26 cellular contexts compared by ENCODE assay signal in genomic region chr16:77037696-77038347, GRCh38.
"Had no signal": no experiment of that assay in that cellular context is flagged by ENCODE, and none has a peak within 500 bp of the region (broad histone marks: within the 10 kb centered on the region; RNA-seq: fewer than 3 reads in every experiment).

No MANE protein-coding gene starts in this region.

- H3K4me1 ChIP-seq: ascending aorta, body of pancreas had no signal

- H3K36me3 Mint-ChIP-seq: activated CD4-positive, alpha-beta memory T cell treated with anti-CD3 and anti-CD28 coated beads for 36 hours; activated naive CD4-positive, alpha-beta T cell treated with anti-CD3 and anti-CD28 coated beads, Interleukin-2, amount 50 U/mL, for 72 hours had no signal

- ATAC-seq: activated naive CD4-positive, alpha-beta T cell treated with anti-CD3 and anti-CD28 coated beads, Interleukin-2, amount 50 U/mL, for 72 hours; activated naive CD8-positive, alpha-beta T cell treated with anti-CD3 and anti-CD28 coated beads, Interleukin-2, amount 50 U/mL, for 24 hours; activated T-cell treated with anti-CD3 and anti-CD28 coated beads, Interleukin-2, amount 50 U/mL, for 4 hours; body of pancreas had no signal

- H3K9ac ChIP-seq: KMS-11 had no signal

- H3K36me3 ChIP-seq: ascending aorta had no signal

- H3K27ac ChIP-seq: ascending aorta, body of pancreas, KMS-11, VCaP had no signal

- H3K4me2 ChIP-seq: KMS-11 had no signal

- H3K4me3 Mint-ChIP-seq: activated CD4-positive, alpha-beta memory T cell treated with anti-CD3 and anti-CD28 coated beads for 36 hours; activated CD4-positive, alpha-beta T cell treated with anti-CD3 and anti-CD28 coated beads, Interleukin-2, amount 10 ng/mL, durations not matched to agents 7 days and 5 days; activated naive CD8-positive, alpha-beta T cell treated with anti-CD3 and anti-CD28 coated beads, Interleukin-2, amount 50 U/mL, for 24 hours; activated T-cell treated with anti-CD3 and anti-CD28 coated beads, Interleukin-2, amount 50 U/mL, for 4 hours had no signal

- H3K4me1 Mint-ChIP-seq: activated CD4-positive, alpha-beta T cell treated with anti-CD3 and anti-CD28 coated beads, Interleukin-2, amount 10 ng/mL, durations not matched to agents 7 days and 5 days; activated naive CD8-positive, alpha-beta T cell treated with anti-CD3 and anti-CD28 coated beads, Interleukin-2, amount 50 U/mL, for 24 hours had no signal

- H3K27ac Mint-ChIP-seq: activated CD4-positive, alpha-beta memory T cell treated with anti-CD3 and anti-CD28 coated beads for 36 hours; activated CD4-positive, alpha-beta T cell treated with anti-CD3 and anti-CD28 coated beads, Interleukin-2, amount 10 ng/mL, durations not matched to agents 7 days and 5 days; activated naive CD4-positive, alpha-beta T cell treated with anti-CD3 and anti-CD28 coated beads, Interleukin-2, amount 50 U/mL, for 72 hours; activated naive CD8-positive, alpha-beta T cell treated with anti-CD3 and anti-CD28 coated beads, Interleukin-2, amount 50 U/mL, for 24 hours had no signal

- H3K9me3 Mint-ChIP-seq: activated CD4-positive, alpha-beta T cell treated with anti-CD3 and anti-CD28 coated beads, Interleukin-2, amount 10 ng/mL, durations not matched to agents 7 days and 5 days; activated naive CD8-positive, alpha-beta T cell treated with anti-CD3 and anti-CD28 coated beads, Interleukin-2, amount 50 U/mL, for 24 hours had no signal

- H3K27me3 Mint-ChIP-seq: activated CD4-positive, alpha-beta memory T cell treated with anti-CD3 and anti-CD28 coated beads for 36 hours; activated CD4-positive, alpha-beta T cell treated with anti-CD3 and anti-CD28 coated beads, Interleukin-2, amount 10 ng/mL, durations not matched to agents 7 days and 5 days; activated naive CD8-positive, alpha-beta T cell treated with anti-CD3 and anti-CD28 coated beads, Interleukin-2, amount 50 U/mL, for 24 hours had no signal

- H3K27me3 ChIP-seq: ascending aorta, body of pancreas had no signal

- DNase-seq: activated CD4-positive, alpha-beta memory T cell treated with anti-CD3 and anti-CD28 coated beads for 36 hours; activated CD4-positive, alpha-beta T cell treated with anti-CD3 and anti-CD28 coated beads, Interleukin-2, amount 10 ng/mL, durations not matched to agents 7 days and 5 days; activated CD4-positive, CD25-positive, alpha-beta regulatory T cell; activated CD8-positive, alpha-beta memory T cell treated with anti-CD3 and anti-CD28 coated beads for 24 hours; activated effector memory CD4-positive, alpha-beta T cell treated with anti-CD3 and anti-CD28 coated beads, Interleukin-2, amount 50 U/mL, for 16 hours; activated naive CD4-positive, alpha-beta T cell treated with Interleukin-2 at 50 U/mL for 16 hours; activated naive CD8-positive, alpha-beta T cell treated with anti-CD3 and anti-CD28 coated beads, Interleukin-2, amount 50 U/mL, for 24 hours; activated T-cell treated with anti-CD3 and anti-CD28 coated beads, Interleukin-2, amount 50 U/mL, for 4 hours; amniotic stem cell; body of pancreas; central memory CD4-positive, alpha-beta T cell; NCI-H1105 treated with DMSO at 0.1 percent for 48 hours; NCI-H1436 treated with DMSO at 0.1 percent for 48 hours; NCI-H187 treated with DMSO at 0.1 percent for 48 hours; NCI-H2081 treated with DMSO at 0.1 percent for 48 hours; NCI-H2171 treated with DMSO at 0.1 percent for 48 hours; NCI-H226; NCI-H526 treated with DMSO at 0.1 percent for 48 hours; NCI-H82; NK-92 treated with Interleukin-12 subunit alpha and Interleukin-12 subunit beta, amount 100 ng/mL, for 24 hours; SIG-M5; T-helper 1 cell had no signal

- H3K4me3 ChIP-seq: ascending aorta, body of pancreas had no signal

- H3K9me3 ChIP-seq: ascending aorta, body of pancreas had no signal
